ENCODE assay signal across 2 cellular contexts in the genomic region with DNA sequence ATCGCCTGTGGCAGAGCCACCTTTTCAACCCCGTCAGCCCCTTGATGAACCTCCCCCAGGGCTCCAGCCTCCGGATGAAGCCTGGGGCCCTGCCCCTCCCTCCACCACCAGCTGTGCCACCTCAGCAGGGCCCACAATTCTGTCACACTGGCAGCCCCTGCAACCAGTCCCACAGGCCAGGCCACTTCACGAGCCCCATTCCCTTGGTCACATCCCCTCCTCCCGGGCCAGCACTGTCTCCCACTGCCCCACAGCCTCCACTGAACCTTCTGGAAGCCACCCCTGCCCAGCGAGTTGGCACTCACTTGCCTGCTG.
TF ChIP-seq lines count a peak whose summit lies in the region.

No MANE protein-coding gene starts in this region.

TF ChIP-seq in GM23338, 12 proteins besides CTCF, POLR2A, EP300 and RAD21 (continues in another document):
- TF ChIP-seq, protein P1, sequence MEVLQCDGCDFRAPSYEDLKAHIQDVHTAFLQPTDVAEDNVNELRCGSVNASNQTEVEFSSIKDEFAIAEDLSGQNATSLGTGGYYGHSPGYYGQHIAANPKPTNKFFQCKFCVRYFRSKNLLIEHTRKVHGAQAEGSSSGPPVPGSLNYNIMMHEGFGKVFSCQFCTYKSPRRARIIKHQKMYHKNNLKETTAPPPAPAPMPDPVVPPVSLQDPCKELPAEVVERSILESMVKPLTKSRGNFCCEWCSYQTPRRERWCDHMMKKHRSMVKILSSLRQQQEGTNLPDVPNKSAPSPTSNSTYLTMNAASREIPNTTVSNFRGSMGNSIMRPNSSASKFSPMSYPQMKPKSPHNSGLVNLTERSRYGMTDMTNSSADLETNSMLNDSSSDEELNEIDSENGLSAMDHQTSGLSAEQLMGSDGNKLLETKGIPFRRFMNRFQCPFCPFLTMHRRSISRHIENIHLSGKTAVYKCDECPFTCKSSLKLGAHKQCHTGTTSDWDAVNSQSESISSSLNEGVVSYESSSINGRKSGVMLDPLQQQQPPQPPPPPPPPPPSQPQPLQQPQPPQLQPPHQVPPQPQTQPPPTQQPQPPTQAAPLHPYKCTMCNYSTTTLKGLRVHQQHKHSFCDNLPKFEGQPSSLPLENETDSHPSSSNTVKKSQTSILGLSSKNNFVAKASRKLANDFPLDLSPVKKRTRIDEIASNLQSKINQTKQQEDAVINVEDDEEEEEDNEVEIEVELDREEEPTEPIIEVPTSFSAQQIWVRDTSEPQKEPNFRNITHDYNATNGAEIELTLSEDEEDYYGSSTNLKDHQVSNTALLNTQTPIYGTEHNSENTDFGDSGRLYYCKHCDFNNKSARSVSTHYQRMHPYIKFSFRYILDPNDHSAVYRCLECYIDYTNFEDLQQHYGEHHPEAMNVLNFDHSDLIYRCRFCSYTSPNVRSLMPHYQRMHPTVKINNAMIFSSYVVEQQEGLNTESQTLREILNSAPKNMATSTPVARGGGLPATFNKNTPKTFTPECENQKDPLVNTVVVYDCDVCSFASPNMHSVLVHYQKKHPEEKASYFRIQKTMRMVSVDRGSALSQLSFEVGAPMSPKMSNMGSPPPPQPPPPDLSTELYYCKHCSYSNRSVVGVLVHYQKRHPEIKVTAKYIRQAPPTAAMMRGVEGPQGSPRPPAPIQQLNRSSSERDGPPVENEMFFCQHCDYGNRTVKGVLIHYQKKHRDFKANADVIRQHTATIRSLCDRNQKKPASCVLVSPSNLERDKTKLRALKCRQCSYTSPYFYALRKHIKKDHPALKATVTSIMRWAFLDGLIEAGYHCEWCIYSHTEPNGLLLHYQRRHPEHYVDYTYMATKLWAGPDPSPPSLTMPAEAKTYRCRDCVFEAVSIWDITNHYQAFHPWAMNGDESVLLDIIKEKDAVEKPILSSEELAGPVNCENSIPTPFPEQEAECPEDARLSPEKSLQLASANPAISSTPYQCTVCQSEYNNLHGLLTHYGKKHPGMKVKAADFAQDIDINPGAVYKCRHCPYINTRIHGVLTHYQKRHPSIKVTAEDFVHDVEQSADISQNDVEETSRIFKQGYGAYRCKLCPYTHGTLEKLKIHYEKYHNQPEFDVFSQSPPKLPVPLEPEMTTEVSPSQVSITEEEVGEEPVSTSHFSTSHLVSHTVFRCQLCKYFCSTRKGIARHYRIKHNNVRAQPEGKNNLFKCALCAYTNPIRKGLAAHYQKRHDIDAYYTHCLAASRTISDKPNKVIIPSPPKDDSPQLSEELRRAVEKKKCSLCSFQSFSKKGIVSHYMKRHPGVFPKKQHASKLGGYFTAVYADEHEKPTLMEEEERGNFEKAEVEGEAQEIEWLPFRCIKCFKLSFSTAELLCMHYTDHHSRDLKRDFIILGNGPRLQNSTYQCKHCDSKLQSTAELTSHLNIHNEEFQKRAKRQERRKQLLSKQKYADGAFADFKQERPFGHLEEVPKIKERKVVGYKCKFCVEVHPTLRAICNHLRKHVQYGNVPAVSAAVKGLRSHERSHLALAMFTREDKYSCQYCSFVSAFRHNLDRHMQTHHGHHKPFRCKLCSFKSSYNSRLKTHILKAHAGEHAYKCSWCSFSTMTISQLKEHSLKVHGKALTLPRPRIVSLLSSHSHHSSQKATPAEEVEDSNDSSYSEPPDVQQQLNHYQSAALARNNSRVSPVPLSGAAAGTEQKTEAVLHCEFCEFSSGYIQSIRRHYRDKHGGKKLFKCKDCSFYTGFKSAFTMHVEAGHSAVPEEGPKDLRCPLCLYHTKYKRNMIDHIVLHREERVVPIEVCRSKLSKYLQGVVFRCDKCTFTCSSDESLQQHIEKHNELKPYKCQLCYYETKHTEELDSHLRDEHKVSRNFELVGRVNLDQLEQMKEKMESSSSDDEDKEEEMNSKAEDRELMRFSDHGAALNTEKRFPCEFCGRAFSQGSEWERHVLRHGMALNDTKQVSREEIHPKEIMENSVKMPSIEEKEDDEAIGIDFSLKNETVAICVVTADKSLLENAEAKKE (CRISPR knock-in tag; IDR thresholded peaks at IDR 0.05), result no peak
- TF ChIP-seq EZH2 (IDR thresholded peaks at IDR 0.05; ENCODE audit: low read depth, unreplicated experiment), result no peak
- TF ChIP-seq, protein P2, sequence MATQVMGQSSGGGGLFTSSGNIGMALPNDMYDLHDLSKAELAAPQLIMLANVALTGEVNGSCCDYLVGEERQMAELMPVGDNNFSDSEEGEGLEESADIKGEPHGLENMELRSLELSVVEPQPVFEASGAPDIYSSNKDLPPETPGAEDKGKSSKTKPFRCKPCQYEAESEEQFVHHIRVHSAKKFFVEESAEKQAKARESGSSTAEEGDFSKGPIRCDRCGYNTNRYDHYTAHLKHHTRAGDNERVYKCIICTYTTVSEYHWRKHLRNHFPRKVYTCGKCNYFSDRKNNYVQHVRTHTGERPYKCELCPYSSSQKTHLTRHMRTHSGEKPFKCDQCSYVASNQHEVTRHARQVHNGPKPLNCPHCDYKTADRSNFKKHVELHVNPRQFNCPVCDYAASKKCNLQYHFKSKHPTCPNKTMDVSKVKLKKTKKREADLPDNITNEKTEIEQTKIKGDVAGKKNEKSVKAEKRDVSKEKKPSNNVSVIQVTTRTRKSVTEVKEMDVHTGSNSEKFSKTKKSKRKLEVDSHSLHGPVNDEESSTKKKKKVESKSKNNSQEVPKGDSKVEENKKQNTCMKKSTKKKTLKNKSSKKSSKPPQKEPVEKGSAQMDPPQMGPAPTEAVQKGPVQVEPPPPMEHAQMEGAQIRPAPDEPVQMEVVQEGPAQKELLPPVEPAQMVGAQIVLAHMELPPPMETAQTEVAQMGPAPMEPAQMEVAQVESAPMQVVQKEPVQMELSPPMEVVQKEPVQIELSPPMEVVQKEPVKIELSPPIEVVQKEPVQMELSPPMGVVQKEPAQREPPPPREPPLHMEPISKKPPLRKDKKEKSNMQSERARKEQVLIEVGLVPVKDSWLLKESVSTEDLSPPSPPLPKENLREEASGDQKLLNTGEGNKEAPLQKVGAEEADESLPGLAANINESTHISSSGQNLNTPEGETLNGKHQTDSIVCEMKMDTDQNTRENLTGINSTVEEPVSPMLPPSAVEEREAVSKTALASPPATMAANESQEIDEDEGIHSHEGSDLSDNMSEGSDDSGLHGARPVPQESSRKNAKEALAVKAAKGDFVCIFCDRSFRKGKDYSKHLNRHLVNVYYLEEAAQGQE (IDR thresholded peaks at IDR 0.05; ENCODE audit: unreplicated experiment), result no peak
- no peak for TF ChIP-seq EZH2phosphoT487 (IDR thresholded peaks at IDR 0.05; ENCODE audit: unreplicated experiment)
- TF ChIP-seq, protein P3, sequence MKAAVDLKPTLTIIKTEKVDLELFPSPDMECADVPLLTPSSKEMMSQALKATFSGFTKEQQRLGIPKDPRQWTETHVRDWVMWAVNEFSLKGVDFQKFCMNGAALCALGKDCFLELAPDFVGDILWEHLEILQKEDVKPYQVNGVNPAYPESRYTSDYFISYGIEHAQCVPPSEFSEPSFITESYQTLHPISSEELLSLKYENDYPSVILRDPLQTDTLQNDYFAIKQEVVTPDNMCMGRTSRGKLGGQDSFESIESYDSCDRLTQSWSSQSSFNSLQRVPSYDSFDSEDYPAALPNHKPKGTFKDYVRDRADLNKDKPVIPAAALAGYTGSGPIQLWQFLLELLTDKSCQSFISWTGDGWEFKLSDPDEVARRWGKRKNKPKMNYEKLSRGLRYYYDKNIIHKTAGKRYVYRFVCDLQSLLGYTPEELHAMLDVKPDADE (IDR thresholded peaks at IDR 0.05), result no peak
- no peak for TF ChIP-seq ZNF331 (CRISPR knock-in tag; IDR thresholded peaks at IDR 0.05; ENCODE audit: low read depth)
- TF ChIP-seq ZNF114 (CRISPR knock-in tag; IDR thresholded peaks at IDR 0.05), result no peak
- no peak for TF ChIP-seq POLR2AphosphoS5 (IDR thresholded peaks at IDR 0.05; ENCODE audit: low read depth)
- TF ChIP-seq NANOG (IDR thresholded peaks at IDR 0.05; ENCODE audit: borderline replicate concordance), result no peak
- no peak for TF ChIP-seq STAT1 (IDR thresholded peaks at IDR 0.05; ENCODE audit: unreplicated experiment)
- no peak for TF ChIP-seq CREB1 (CRISPR knock-in tag; IDR thresholded peaks at IDR 0.05; ENCODE audit: low read depth)

TF ChIP-seq in GM12891, 5 proteins besides CTCF, POLR2A, EP300 and RAD21 (continued from another document):
- no peak for TF ChIP-seq POLR2AphosphoS5 (IDR thresholded peaks at IDR 0.05; ENCODE audit: low read depth, low read length)
- TF ChIP-seq TAF1 (IDR thresholded peaks at IDR 0.05; ENCODE audit: low read depth, low read length), result no peak
- TF ChIP-seq POU2F2 (IDR thresholded peaks at IDR 0.05; ENCODE audit: low read depth, low read length), result no peak
- TF ChIP-seq PAX5 (IDR thresholded peaks at IDR 0.05; ENCODE audit: insufficient read depth, low read length, severe bottlenecking), result no peak
